ENCODE assay signal across 1 cellular context in the genomic region with DNA sequence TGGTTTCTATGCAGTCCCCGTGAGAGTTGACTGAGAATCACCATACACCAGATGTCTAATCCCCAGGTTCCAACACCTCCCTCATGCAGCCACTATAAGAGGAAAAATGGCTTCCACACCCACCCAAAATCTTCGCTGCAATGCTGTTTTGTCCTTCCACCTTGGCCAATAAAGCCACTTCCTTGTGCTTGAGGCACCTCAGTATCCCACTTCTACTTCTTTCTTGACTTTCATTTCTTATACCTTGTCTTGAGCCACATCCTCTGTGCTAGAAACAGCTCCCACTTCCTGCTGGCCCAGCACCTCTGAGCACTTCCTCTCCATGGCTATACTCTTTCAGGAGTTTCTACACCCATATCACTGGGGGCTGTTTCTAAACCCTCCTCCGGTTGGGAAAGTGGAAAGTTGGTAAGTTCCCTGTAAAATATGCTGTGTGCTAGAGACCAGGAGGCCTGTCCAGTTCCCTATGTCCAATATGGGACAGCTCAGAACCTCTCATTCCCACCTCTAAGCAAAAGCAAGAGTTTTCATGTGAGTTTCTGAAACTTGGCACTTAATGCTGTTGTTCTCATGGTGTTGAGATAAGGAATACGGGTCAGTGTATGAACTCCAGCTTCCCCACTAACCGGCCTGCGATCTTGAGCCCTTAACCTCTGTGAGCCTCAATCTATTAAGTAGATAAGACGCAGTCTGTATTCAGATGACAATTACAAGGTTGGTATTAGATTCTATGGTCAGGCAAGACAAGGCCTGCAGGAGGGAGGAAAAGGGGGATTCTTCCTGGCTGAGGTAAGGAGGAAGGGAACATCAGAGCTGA.
TF ChIP-seq lines count a peak whose summit lies in the region.

No MANE protein-coding gene starts in this region.

TF ChIP-seq in GM12878, 131 proteins besides CTCF, POLR2A, EP300 and RAD21 (continued from another document):
- TF ChIP-seq ZBTB4 (CRISPR knock-in tag; IDR thresholded peaks at IDR 0.05) = no peak
- no peak for TF ChIP-seq CBX3 (IDR thresholded peaks at IDR 0.05; ENCODE audit: borderline replicate concordance, low read depth)
- peak; percentile 60; the same call in 1 of the 2 replicates for TF ChIP-seq MTA2 (IDR thresholded peaks at IDR 0.05; ENCODE audit: low read depth)
- TF ChIP-seq IRF4 (IDR thresholded peaks at IDR 0.05; ENCODE audit: low read depth, low read length) = no peak
- no peak for TF ChIP-seq CREB1 (IDR thresholded peaks at IDR 0.05; ENCODE audit: low read depth)
- TF ChIP-seq, protein P1, sequence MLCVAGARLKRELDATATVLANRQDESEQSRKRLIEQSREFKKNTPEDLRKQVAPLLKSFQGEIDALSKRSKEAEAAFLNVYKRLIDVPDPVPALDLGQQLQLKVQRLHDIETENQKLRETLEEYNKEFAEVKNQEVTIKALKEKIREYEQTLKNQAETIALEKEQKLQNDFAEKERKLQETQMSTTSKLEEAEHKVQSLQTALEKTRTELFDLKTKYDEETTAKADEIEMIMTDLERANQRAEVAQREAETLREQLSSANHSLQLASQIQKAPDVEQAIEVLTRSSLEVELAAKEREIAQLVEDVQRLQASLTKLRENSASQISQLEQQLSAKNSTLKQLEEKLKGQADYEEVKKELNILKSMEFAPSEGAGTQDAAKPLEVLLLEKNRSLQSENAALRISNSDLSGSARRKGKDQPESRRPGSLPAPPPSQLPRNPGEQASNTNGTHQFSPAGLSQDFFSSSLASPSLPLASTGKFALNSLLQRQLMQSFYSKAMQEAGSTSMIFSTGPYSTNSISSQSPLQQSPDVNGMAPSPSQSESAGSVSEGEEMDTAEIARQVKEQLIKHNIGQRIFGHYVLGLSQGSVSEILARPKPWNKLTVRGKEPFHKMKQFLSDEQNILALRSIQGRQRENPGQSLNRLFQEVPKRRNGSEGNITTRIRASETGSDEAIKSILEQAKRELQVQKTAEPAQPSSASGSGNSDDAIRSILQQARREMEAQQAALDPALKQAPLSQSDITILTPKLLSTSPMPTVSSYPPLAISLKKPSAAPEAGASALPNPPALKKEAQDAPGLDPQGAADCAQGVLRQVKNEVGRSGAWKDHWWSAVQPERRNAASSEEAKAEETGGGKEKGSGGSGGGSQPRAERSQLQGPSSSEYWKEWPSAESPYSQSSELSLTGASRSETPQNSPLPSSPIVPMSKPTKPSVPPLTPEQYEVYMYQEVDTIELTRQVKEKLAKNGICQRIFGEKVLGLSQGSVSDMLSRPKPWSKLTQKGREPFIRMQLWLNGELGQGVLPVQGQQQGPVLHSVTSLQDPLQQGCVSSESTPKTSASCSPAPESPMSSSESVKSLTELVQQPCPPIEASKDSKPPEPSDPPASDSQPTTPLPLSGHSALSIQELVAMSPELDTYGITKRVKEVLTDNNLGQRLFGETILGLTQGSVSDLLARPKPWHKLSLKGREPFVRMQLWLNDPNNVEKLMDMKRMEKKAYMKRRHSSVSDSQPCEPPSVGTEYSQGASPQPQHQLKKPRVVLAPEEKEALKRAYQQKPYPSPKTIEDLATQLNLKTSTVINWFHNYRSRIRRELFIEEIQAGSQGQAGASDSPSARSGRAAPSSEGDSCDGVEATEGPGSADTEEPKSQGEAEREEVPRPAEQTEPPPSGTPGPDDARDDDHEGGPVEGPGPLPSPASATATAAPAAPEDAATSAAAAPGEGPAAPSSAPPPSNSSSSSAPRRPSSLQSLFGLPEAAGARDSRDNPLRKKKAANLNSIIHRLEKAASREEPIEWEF (IDR thresholded peaks at IDR 0.05; ENCODE audit: insufficient replicate concordance, low read depth, low read length) = no peak
- no peak for TF ChIP-seq CHD2 (IDR thresholded peaks at IDR 0.05; ENCODE audit: borderline replicate concordance, low read depth, low read length)
- TF ChIP-seq, protein P2, sequence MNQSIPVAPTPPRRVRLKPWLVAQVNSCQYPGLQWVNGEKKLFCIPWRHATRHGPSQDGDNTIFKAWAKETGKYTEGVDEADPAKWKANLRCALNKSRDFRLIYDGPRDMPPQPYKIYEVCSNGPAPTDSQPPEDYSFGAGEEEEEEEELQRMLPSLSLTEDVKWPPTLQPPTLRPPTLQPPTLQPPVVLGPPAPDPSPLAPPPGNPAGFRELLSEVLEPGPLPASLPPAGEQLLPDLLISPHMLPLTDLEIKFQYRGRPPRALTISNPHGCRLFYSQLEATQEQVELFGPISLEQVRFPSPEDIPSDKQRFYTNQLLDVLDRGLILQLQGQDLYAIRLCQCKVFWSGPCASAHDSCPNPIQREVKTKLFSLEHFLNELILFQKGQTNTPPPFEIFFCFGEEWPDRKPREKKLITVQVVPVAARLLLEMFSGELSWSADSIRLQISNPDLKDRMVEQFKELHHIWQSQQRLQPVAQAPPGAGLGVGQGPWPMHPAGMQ (IDR thresholded peaks at IDR 0.05; ENCODE audit: borderline replicate concordance) = no peak
- TF ChIP-seq SREBF1 (IDR thresholded peaks at IDR 0.05; ENCODE audit: low read length) = no peak
- peak; percentile 79 for TF ChIP-seq YY1 (IDR thresholded peaks at IDR 0.05; ENCODE audit: low read depth, low read length)
- no peak for TF ChIP-seq JUNB (IDR thresholded peaks at IDR 0.05)
- no peak for TF ChIP-seq YBX1 (IDR thresholded peaks at IDR 0.05)
- no peak for TF ChIP-seq SMC3 (IDR thresholded peaks at IDR 0.05; ENCODE audit: borderline replicate concordance, low read length)
- TF ChIP-seq RCOR1 (conservative IDR thresholded peaks at IDR 0.05; ENCODE audit: low read depth, low read length) = no peak
- TF ChIP-seq ZNF274 (IDR thresholded peaks at IDR 0.05; ENCODE audit: insufficient read depth, insufficient read length) = no peak
- TF ChIP-seq NFYA (IDR thresholded peaks at IDR 0.05; ENCODE audit: borderline replicate concordance, low read depth, low read length) = no peak
- no peak for TF ChIP-seq NRF1 (conservative IDR thresholded peaks at IDR 0.05; ENCODE audit: low read depth, low read length)
- no peak for TF ChIP-seq KAT2A (conservative IDR thresholded peaks at IDR 0.05; ENCODE audit: control insufficient read depth, low read depth, low read length)
- TF ChIP-seq MEF2B (IDR thresholded peaks at IDR 0.05; ENCODE audit: partially characterized antibody, poor library complexity, severe bottlenecking) = peak; percentile 33
